Comparison of ENCODE assay signal across 15 cellular contexts in genomic region chr10:48282829-48283228, GRCh38. TPM values are rescaled to one million over a fixed set of nuclear protein-coding genes. Genes with fewer than 3 reads are reported as not detected.
DNase-seq lines count a peak whose midpoint lies in the region; ATAC-seq and TF ChIP-seq lines count a peak whose summit lies in the region.
"Had no signal": no experiment of that assay in that cellular context is flagged by ENCODE, and none has a peak within 500 bp of the region (broad histone marks: within the 10 kb centered on the region; RNA-seq: fewer than 3 reads in every experiment).

No MANE protein-coding gene starts in this region.

- TF ChIP-seq CTCF in GM10248 (IDR thresholded peaks at IDR 0.05; ENCODE audit: control extremely low read depth, extremely low read depth, low read depth, missing control alignments) (no peak), chondrocyte (IDR thresholded peaks at IDR 0.05) (no peak)

- peaks cover 37% of the 10 kb centered on the region for H3K27me3 Mint-ChIP-seq in chondrocyte (ENCODE audit: low read depth)

- POLR2A ChIA-PET in GM10248 (lab: Yijun Ruan, JAX): no interaction called here

- CTCF ChIA-PET in GM10248 (lab: Yijun Ruan, JAX): interaction anchor here (1.3 to 1.9 kb wide), 2 partner anchors 11 to 25 kb away, joined by 3 to 5 read pairs; no protein-coding TSS in a partner anchor

- ATAC-seq in GM21825 (IDR thresholded peaks at IDR 0.05; ENCODE audit: unreplicated experiment): peak; percentile 59
- peak; percentile 70 for ATAC-seq in HG03175 (IDR thresholded peaks at IDR 0.05; ENCODE audit: unreplicated experiment)
- ATAC-seq: left colon had no signal

- H3K36me3 Mint-ChIP-seq in chondrocyte (ENCODE audit: low read depth): peaks cover 4% of the 10 kb centered on the region

- peaks cover 22% of the 10 kb centered on the region for H3K9me3 Mint-ChIP-seq in chondrocyte (ENCODE audit: low read depth)

- peak; percentile 11 for DNase-seq in NOMO-1 treated with DMSO at 0.1 percent for 48 hours (lab: John Stamatoyannopoulos, UW; ENCODE audit: unreplicated experiment)
- no peak for DNase-seq in NOMO-1 treated with dmso at 0.1 percent for 144 hours (lab: John Stamatoyannopoulos, UW; ENCODE audit: unreplicated experiment)
- DNase-seq in GM10248 (ENCODE audit: extremely low spot score): no peak
- DNase-seq in cerebellar nuclear complex (lab: John Stamatoyannopoulos, UW): no peak
- DNase-seq in GF-D8 (lab: John Stamatoyannopoulos, UW): no peak
- DNase-seq in chondrocyte (ENCODE audit: low spot score): no peak
- DNase-seq: 8988T, left colon, NCI-H1930, spleen, T-helper 9 cell had no signal

- H3K4me1 Mint-ChIP-seq in chondrocyte (ENCODE audit: low read depth): no peaks in the 10 kb centered on the region

- H3K4me3 Mint-ChIP-seq in chondrocyte (ENCODE audit: unreplicated experiment): no peak overlapping the region
- H3K4me3 Mint-ChIP-seq: neural crest cell had no signal

- H3K27ac Mint-ChIP-seq in chondrocyte (ENCODE audit: unreplicated experiment): no peak overlapping the region

RNA-seq across cellular contexts. Expression of gene FRMPD2, which starts 8.3 kb away (rescaled TPM):
- not detected in 3 replicates for total RNA-seq in chondrocyte
- total RNA-seq: OCI-LY7 had no signal

RNA-seq across cellular contexts. Expression of gene MAPK8, which starts 23.6 kb away (rescaled TPM):
- total RNA-seq in chondrocyte: 37.8 to 43.4 TPM (median 41.4 TPM) in 3 replicates
